ENCODE assay signal across 1 cellular context in the genomic region with DNA sequence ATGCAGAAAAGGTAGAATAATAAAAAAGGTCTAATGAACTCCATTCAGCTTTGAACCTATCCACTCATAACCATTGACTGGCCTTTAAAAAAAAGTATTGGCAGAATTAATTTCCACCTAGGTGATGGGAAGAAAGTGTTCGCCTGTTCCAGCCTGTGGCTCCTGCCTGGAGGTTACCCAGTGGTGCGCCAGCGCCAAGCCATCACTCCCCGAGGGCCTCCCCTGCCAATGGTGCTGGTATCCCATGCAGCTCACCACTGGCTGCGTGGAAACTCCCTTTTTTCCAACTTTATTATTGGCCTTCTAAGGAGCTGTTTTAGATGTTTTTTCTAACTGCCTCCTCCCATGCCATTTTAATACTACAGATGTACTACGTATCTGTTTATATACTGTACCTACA.
TF ChIP-seq lines count a peak whose summit lies in the region.

No MANE protein-coding gene starts in this region.

TF ChIP-seq in K562, 482 proteins besides CTCF, POLR2A, EP300 and RAD21:
- TF ChIP-seq SUPT5H (IDR thresholded peaks at IDR 0.05): peak; percentile 19; the same call in 1 of the 2 replicates
- TF ChIP-seq EGR1 (conservative IDR thresholded peaks at IDR 0.05): no peak
